ENCODE assay signal across 18 cellular contexts in genomic region chr2:207763308-207763707, GRCh38. TPM values are rescaled to one million over a fixed set of nuclear protein-coding genes. Genes with fewer than 3 reads are reported as not detected.
DNase-seq lines count a peak whose midpoint lies in the region; ATAC-seq and TF ChIP-seq lines count a peak whose summit lies in the region.
"Had no signal": no experiment of that assay in that cellular context is flagged by ENCODE, and none has a peak within 500 bp of the region (broad histone marks: within the 10 kb centered on the region; RNA-seq: fewer than 3 reads in every experiment).

No MANE protein-coding gene starts in this region.

- H3K9me3 ChIP-seq in WERI-Rb-1 (ENCODE audit: severe bottlenecking) (no peaks in the 10 kb centered on the region), sigmoid colon (no peaks in the 10 kb centered on the region)
- H3K9me3 ChIP-seq: A549 had no signal

- in situ Hi-C loops in GM13976 (cut with MboI; ENCODE audit: low sequenced_read_pairs, unreplicated experiment), result no loop called here

- H3K27me3 Mint-ChIP-seq in stimulated activated memory B cell treated with anti-CD40 and anti-IgM and Interleukin-4, amounts not matched to agents 10 μg/mL and 1 μg/mL and 100 μg/mL, for 72 hours, result peaks cover 22% of the 10 kb centered on the region

- peaks cover 3% of the 10 kb centered on the region for H3K9me3 Mint-ChIP-seq in stimulated activated memory B cell treated with anti-CD40 and anti-IgM and Interleukin-4, amounts not matched to agents 10 μg/mL and 1 μg/mL and 100 μg/mL, for 72 hours

- DNase-seq in H7 (no peak), WERI-Rb-1 (no peak), islet precursor cell (peak; percentile 36), sigmoid colon (no peak), GM13976 (ENCODE audit: low spot score) (no peak)
- DNase-seq: DMS 273 treated with DMSO at 0.1 percent for 48 hours, GF-D8, MV-4-11, NCI-H1417 treated with DMSO at 0.1 percent for 48 hours, NCI-H2029, NCI-H2171, NCI-H446 treated with DMSO at 0.1 percent for 48 hours had no signal

- peak overlapping the region; percentile 16; the same call in 1 of the 2 replicates for H3K4me3 ChIP-seq in H7 (ENCODE audit: insufficient read depth, low read depth, low read length)
- H3K4me3 ChIP-seq in WERI-Rb-1 (ENCODE audit: low read depth, low read length), result no peak overlapping the region
- peak overlapping the region in 3 of 4 donors; percentile 1 to 98 (median 1) for H3K4me3 ChIP-seq in sigmoid colon
- H3K4me3 ChIP-seq: A549; BLaER1 treated with 17β-estradiol and CSF1 and Interleukin-3, amounts not matched to agents 10 nM and 100 nM had no signal

- peaks cover 0 to 80% (median 54%) of the 10 kb centered on the region in 4 donors for H3K4me1 ChIP-seq in sigmoid colon

- no peak for ATAC-seq in stimulated activated memory B cell treated with anti-CD40 and anti-IgM and Interleukin-4, amounts not matched to agents 10 μg/mL and 1 μg/mL and 100 μg/mL, for 72 hours
- ATAC-seq in esophagus mucosa (no peak), GM21526 (IDR thresholded peaks at IDR 0.05; ENCODE audit: low FRiP score, unreplicated experiment) (no peak)
- ATAC-seq: A549 had no signal

- H3K4me3 Mint-ChIP-seq in stimulated activated memory B cell treated with anti-CD40 and anti-IgM and Interleukin-4, amounts not matched to agents 10 μg/mL and 1 μg/mL and 100 μg/mL, for 72 hours, result no peak overlapping the region

- no peak overlapping the region for H3K27ac Mint-ChIP-seq in stimulated activated memory B cell treated with anti-CD40 and anti-IgM and Interleukin-4, amounts not matched to agents 10 μg/mL and 1 μg/mL and 100 μg/mL, for 72 hours

- 19 to 68% methylated on average over 3 of the region's 3 CpGs for WGBS in sigmoid colon, 2 donors

- H3K27me3 ChIP-seq in H7 (ENCODE audit: control insufficient read depth, insufficient read depth, low read length) (no peaks in the 10 kb centered on the region), WERI-Rb-1 (ENCODE audit: insufficient read depth, low read depth, severe bottlenecking) (no peaks in the 10 kb centered on the region), sigmoid colon (no peaks in the 10 kb centered on the region)

- peaks cover 9% of the 10 kb centered on the region for H3K36me3 Mint-ChIP-seq in stimulated activated memory B cell treated with anti-CD40 and anti-IgM and Interleukin-4, amounts not matched to agents 10 μg/mL and 1 μg/mL and 100 μg/mL, for 72 hours

- H3K27ac ChIP-seq in WERI-Rb-1 (0 out of 2 replicates have a peak overlapping the region, but pooled peaks have one; percentile 18), sigmoid colon (peak overlapping the region in 3 of 4 donors; percentile 0 to 34 (median 22))
- H3K27ac ChIP-seq: A549; BLaER1 treated with 17β-estradiol and CSF1 and Interleukin-3, amounts not matched to agents 10 nM and 100 nM; RWPE1 had no signal

- H3K4me1 Mint-ChIP-seq in stimulated activated memory B cell treated with anti-CD40 and anti-IgM and Interleukin-4, amounts not matched to agents 10 μg/mL and 1 μg/mL and 100 μg/mL, for 72 hours, result peaks cover 26% of the 10 kb centered on the region

- H3K36me3 ChIP-seq in H7 (replicated peaks; ENCODE audit: control insufficient read depth, insufficient read depth, low read length) (peaks cover 61% of the 10 kb centered on the region), WERI-Rb-1 (peaks cover 14% of the 10 kb centered on the region), sigmoid colon (peaks cover 30 to 89% (median 37%) of the 10 kb centered on the region in 4 donors)

- no peak for TF ChIP-seq POLR2A in sigmoid colon (IDR thresholded peaks at IDR 0.05)

- no peak for TF ChIP-seq EP300 in sigmoid colon (IDR thresholded peaks at IDR 0.05)

- intact Hi-C loops in sigmoid colon (cut with DNase I), result no loop called here

- TF ChIP-seq CTCF in WERI-Rb-1 (IDR thresholded peaks at IDR 0.05; ENCODE audit: low read depth, low read length) (no peak), sigmoid colon (IDR thresholded peaks at IDR 0.05) (no peak), GM13976 (IDR thresholded peaks at IDR 0.05; ENCODE audit: borderline replicate concordance, control extremely low read depth, extremely low read depth, insufficient read depth, missing control alignments) (no peak)

RNA-seq across cellular contexts. Expression of gene FZD5, which starts 6.4 kb away (rescaled TPM):
- total RNA-seq in H7 (2014; rRNA removed; shearing (Covaris generic)), result 102 and 171 TPM in 2 replicates
- 10 to 100 TPM; 29.3 to 52.0 (median 37.4) TPM for total RNA-seq in sigmoid colon
- polyA plus RNA-seq in sigmoid colon, result 10 to 100 TPM in 1 of 3 donors, 1 to 10 TPM in 2; 6.5 to 28.4 (median 7.8) TPM
- 11.8 TPM for total RNA-seq in esophagus mucosa

RNA-seq across cellular contexts. Expression of gene CCNYL1, which starts 51.9 kb away (rescaled TPM):
- 10.9 and 11.5 TPM in 2 replicates for total RNA-seq in H7 (2014; rRNA removed; shearing (Covaris generic))
- total RNA-seq in sigmoid colon, result 10 to 100 TPM in 2 of 4 donors, 1 to 10 TPM in 2; 9.2 to 17.8 (median 11.5) TPM
- 10 to 100 TPM; 21.6 to 49.5 (median 23.7) TPM for polyA plus RNA-seq in sigmoid colon
- total RNA-seq in esophagus mucosa, result 19.0 TPM
